1 cellular context compared by ENCODE assay signal in genomic region chr17:55567240-55568216, GRCh38.
TF ChIP-seq lines count a peak whose summit lies in the region.

No MANE protein-coding gene starts in this region.

TF ChIP-seq in K562, 482 proteins besides CTCF, POLR2A, EP300 and RAD21 (continued from another document):
- TF ChIP-seq SFPQ (IDR thresholded peaks at IDR 0.05; ENCODE audit: low read depth, low read length) (no peak), RBM25 (IDR thresholded peaks at IDR 0.05; ENCODE audit: low read depth, low read length, severe bottlenecking) (no peak), SRSF3 (IDR thresholded peaks at IDR 0.05; ENCODE audit: insufficient read depth, low read length) (no peak), STAG1 (CRISPR knock-in tag; IDR thresholded peaks at IDR 0.05; ENCODE audit: borderline replicate concordance) (no peak), ZNF12 (CRISPR knock-in tag; IDR thresholded peaks at IDR 0.05) (no peak), EP400 (IDR thresholded peaks at IDR 0.05) (no peak), KDM1A (IDR thresholded peaks at IDR 0.05) (0 out of 4 replicates have a peak, but pooled peaks of 1 of the 2 experiments have one; percentile 20), ZHX1 (conservative IDR thresholded peaks at IDR 0.05; ENCODE audit: low read length) (no peak), ZNF311 (CRISPR knock-in tag; IDR thresholded peaks at IDR 0.05) (0 out of 2 replicates have a peak, but pooled peaks have one; percentile 58), NR2C2 (CRISPR knock-in tag; IDR thresholded peaks at IDR 0.05) (no peak), NR2C2 (tag; IDR thresholded peaks at IDR 0.05) (no peak), HSF4 (CRISPR knock-in tag; IDR thresholded peaks at IDR 0.05; ENCODE audit: borderline replicate concordance) (no peak), CBFA2T3 (IDR thresholded peaks at IDR 0.05) (peak; percentile 6; the same call in 1 of the 2 replicates), CHD4 (IDR thresholded peaks at IDR 0.05; ENCODE audit: insufficient read depth, insufficient replicate concordance, low read depth, low read length, poor library complexity, severe bottlenecking) (no peak), TRIM24 (IDR thresholded peaks at IDR 0.05) (0 out of 4 replicates have a peak, but pooled peaks of 1 of the 2 experiments have one; percentile 25), FOXA1 (IDR thresholded peaks at IDR 0.05; ENCODE audit: borderline replicate concordance) (no peak), ELF4 (CRISPR knock-in tag; IDR thresholded peaks at IDR 0.05) (no peak; the same call in 1 of the 2 replicates), ARID3A (IDR thresholded peaks at IDR 0.05; ENCODE audit: borderline replicate concordance, low read depth, low read length) (0 out of 2 replicates have a peak, but pooled peaks have one; percentile 42), PHF20 (IDR thresholded peaks at IDR 0.05; ENCODE audit: partially characterized antibody) (no peak), CTBP1 (IDR thresholded peaks at IDR 0.05; ENCODE audit: borderline replicate concordance) (peak; percentile 26; the same call in 1 of the 2 replicates), ZSCAN29 (IDR thresholded peaks at IDR 0.05) (no peak), ZFP36 (IDR thresholded peaks at IDR 0.05; ENCODE audit: low read depth, low read length, partially characterized antibody) (peak; percentile 88), ERF (CRISPR knock-in tag; IDR thresholded peaks at IDR 0.05) (0 out of 2 replicates have a peak, but pooled peaks have one; percentile 34), XRCC4 (IDR thresholded peaks at IDR 0.05; ENCODE audit: extremely low read depth, insufficient read depth, insufficient read length) (no peak), JUND (IDR thresholded peaks at IDR 0.05; ENCODE audit: borderline replicate concordance, low read depth, low read length) (peak; percentile 39; the same call in 1 of the 2 replicates), JUND (tag; IDR thresholded peaks at IDR 0.05; ENCODE audit: borderline replicate concordance, low read depth, low read length) (no peak; the same call in 2 of the 3 replicates), DPF2 (IDR thresholded peaks at IDR 0.05) (peak; percentile 44; the same call in 1 of the 2 replicates), OTX1 (CRISPR knock-in tag; IDR thresholded peaks at IDR 0.05) (0 out of 2 replicates have a peak, but pooled peaks have one; percentile 22), TFE3 (CRISPR knock-in tag; IDR thresholded peaks at IDR 0.05) (no peak), STAT5A (IDR thresholded peaks at IDR 0.05; ENCODE audit: borderline replicate concordance, low read length) (peak; percentile 55; the same call in 1 of the 2 replicates), CBX3 (IDR thresholded peaks at IDR 0.05; ENCODE audit: borderline replicate concordance in 1 of 2, low read length in 2 of 2) (no peak), SP2 (IDR thresholded peaks at IDR 0.05; ENCODE audit: extremely low read depth, low read depth, low read length, poor library complexity, severe bottlenecking) (no peak), GTF2A2 (tag; IDR thresholded peaks at IDR 0.05) (no peak)
